In genomic region chr3:46954178-46954577, GRCh38 we compare ENCODE assay signal across 1 cellular context.
TF ChIP-seq lines count a peak whose summit lies in the region.

No MANE protein-coding gene starts in this region.

TF ChIP-seq in GM23338, 12 proteins besides CTCF, POLR2A, EP300 and RAD21:
- TF ChIP-seq STAT1 (IDR thresholded peaks at IDR 0.05; ENCODE audit: unreplicated experiment) (no peak), NANOG (IDR thresholded peaks at IDR 0.05; ENCODE audit: borderline replicate concordance) (no peak), ZNF331 (CRISPR knock-in tag; IDR thresholded peaks at IDR 0.05; ENCODE audit: low read depth) (no peak), JUNB (IDR thresholded peaks at IDR 0.05; ENCODE audit: unreplicated experiment) (no peak), ETS1 (IDR thresholded peaks at IDR 0.05) (no peak), CREB1 (CRISPR knock-in tag; IDR thresholded peaks at IDR 0.05; ENCODE audit: low read depth) (no peak), ZNF114 (CRISPR knock-in tag; IDR thresholded peaks at IDR 0.05) (no peak), EZH2phosphoT487 (IDR thresholded peaks at IDR 0.05; ENCODE audit: unreplicated experiment) (no peak), ZNF462 (CRISPR knock-in tag; IDR thresholded peaks at IDR 0.05) (no peak), EZH2 (IDR thresholded peaks at IDR 0.05; ENCODE audit: low read depth, unreplicated experiment) (no peak), REST (IDR thresholded peaks at IDR 0.05; ENCODE audit: unreplicated experiment) (no peak), POLR2AphosphoS5 (IDR thresholded peaks at IDR 0.05; ENCODE audit: low read depth) (no peak)
